ENCODE assay signal across 27 cellular contexts in the genomic region with DNA sequence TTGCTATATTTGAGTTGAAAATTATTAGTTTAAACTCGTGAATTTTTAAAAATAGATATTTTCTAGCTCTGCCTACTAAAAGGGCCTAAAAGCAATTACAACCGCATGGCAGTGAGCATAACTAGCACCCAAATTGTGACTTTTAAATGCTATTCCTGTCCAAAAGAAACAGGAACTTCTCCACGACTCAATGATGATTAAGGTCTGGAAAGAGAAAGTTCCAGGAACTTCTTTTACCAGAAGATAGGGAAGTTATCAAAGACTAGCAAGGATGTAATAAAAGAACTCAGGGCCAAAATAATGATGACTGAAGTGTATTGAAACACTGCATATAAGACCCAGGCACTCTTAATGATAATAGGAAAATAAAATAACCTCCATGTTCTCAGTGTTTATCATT.
"Had no signal": no experiment of that assay in that cellular context is flagged by ENCODE, and none has a peak within 500 bp of the region (broad histone marks: within the 10 kb centered on the region; RNA-seq: fewer than 3 reads in every experiment).

No MANE protein-coding gene starts in this region.

- H3K4me1 ChIP-seq: gastroesophageal sphincter had no signal

- DNase-seq: activated CD4-positive, alpha-beta memory T cell treated with anti-CD3 and anti-CD28 coated beads, Interleukin-2, amount 10 ng/mL, durations not matched to agents 7 days and 5 days; activated CD4-positive, alpha-beta T cell treated with anti-CD3 and anti-CD28 coated beads for 36 hours; activated CD4-positive, alpha-beta T cell treated with anti-CD3 and anti-CD28 coated beads, Interleukin-2, amount 10 ng/mL, durations not matched to agents 24 days and 14 days; activated CD4-positive, CD25-positive, alpha-beta regulatory T cell; activated CD4-positive, CD25-positive, alpha-beta regulatory T cell treated with anti-CD3 and anti-CD28 coated beads, Interleukin-2, amount 50 U/mL, for 72 hours; activated CD8-positive, alpha-beta memory T cell treated with anti-CD3 and anti-CD28 coated beads, Interleukin-2, amount 50 U/mL, for 48 hours; activated effector memory CD4-positive, alpha-beta T cell treated with Interleukin-2 at 50 U/mL for 16 hours; activated gamma-delta T cell treated with Interleukin-2 at 50 U/mL for 16 hours; activated naive CD4-positive, alpha-beta T cell treated with anti-CD3 and anti-CD28 coated beads, Interleukin-2, amount 50 U/mL, for 16 hours; activated naive CD4-positive, alpha-beta T cell treated with Interleukin-2 at 50 U/mL for 16 hours; activated T-cell treated with anti-CD3 and anti-CD28 coated beads for 4 hours; activated T-cell treated with anti-CD3 and anti-CD28 coated beads, Interleukin-2, amount 50 U/mL, for 4 hours; amniotic stem cell; anterior cingulate cortex; brain microvascular endothelial cell; caudate nucleus; cortex of kidney; dermis blood vessel endothelial cell; effector CD4-positive, alpha-beta T cell; effector memory CD8-positive, alpha-beta T cell; esophagus squamous epithelium; foreskin melanocyte; heart right ventricle; T-helper 2 cell had no signal

- H3K27ac ChIP-seq: brain microvascular endothelial cell, epithelial cell of prostate, esophagus squamous epithelium, gastroesophageal sphincter, heart right ventricle had no signal

- H3K27me3 ChIP-seq: brain microvascular endothelial cell, esophagus squamous epithelium, gastroesophageal sphincter had no signal

- H3K9me3 ChIP-seq: esophagus squamous epithelium, gastroesophageal sphincter, heart right ventricle had no signal

- ATAC-seq: activated CD4-positive, alpha-beta T cell treated with anti-CD3 and anti-CD28 coated beads for 36 hours; activated T-cell treated with anti-CD3 and anti-CD28 coated beads, Interleukin-2, amount 50 U/mL, for 4 hours; activated T-helper 17 cell treated with anti-CD3 and anti-CD28 coated beads, Interleukin-2, amount 50 U/mL, for 72 hours; effector memory CD8-positive, alpha-beta T cell; gastroesophageal sphincter had no signal

- H3K4me3 ChIP-seq: esophagus squamous epithelium, gastroesophageal sphincter, heart right ventricle had no signal
